ENCODE assay signal across 1 cellular context in the genomic region with DNA sequence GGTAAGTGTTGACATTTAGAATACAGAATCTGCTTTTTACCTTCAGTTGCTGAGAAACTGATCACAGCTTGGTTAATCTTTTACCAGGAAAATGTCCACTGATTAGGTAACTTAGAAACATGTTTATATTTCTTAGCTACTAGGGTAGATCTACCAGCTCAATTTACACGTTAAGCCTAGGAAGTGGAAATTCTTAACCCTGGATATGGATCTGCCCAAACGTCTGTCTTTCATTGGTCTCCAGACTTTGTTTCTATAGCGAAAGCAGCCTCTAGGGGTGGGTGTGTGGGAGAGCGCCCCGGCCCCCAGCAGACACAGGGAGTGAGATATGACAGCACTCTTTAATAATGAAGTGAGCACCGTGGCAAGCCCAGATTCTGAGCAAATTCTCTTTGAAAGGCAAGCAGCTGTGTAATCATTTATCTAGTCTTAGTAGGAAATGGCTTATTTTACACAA.
TF ChIP-seq lines count a peak whose summit lies in the region.

No MANE protein-coding gene starts in this region.

TF ChIP-seq in HEK293, 187 proteins besides CTCF, POLR2A, EP300 and RAD21 (continued from another document and continues in another):
- TF ChIP-seq ZNF274 (IDR thresholded peaks at IDR 0.05; ENCODE audit: low read length) (no peak), ZNF274 (tag by site-specific recombination; IDR thresholded peaks at IDR 0.05; ENCODE audit: borderline replicate concordance) (no peak), ZFP41 (tag by site-specific recombination; IDR thresholded peaks at IDR 0.05; ENCODE audit: borderline replicate concordance) (no peak), ZNF747 (tag by site-specific recombination; IDR thresholded peaks at IDR 0.05) (no peak), ZNF175 (tag by site-specific recombination; IDR thresholded peaks at IDR 0.05) (no peak), ZBTB8A (tag by site-specific recombination; IDR thresholded peaks at IDR 0.05) (no peak), ZNF701 (tag by site-specific recombination; IDR thresholded peaks at IDR 0.05) (no peak), ZNF654 (tag by site-specific recombination; IDR thresholded peaks at IDR 0.05; ENCODE audit: low read depth) (no peak), RBAK (tag by site-specific recombination; IDR thresholded peaks at IDR 0.05) (no peak), KLF8 (tag by site-specific recombination; IDR thresholded peaks at IDR 0.05) (0 out of 2 replicates have a peak, but pooled peaks have one; percentile 49), OVOL3 (tag by site-specific recombination; IDR thresholded peaks at IDR 0.05) (no peak), ZNF335 (tag by site-specific recombination; conservative IDR thresholded peaks at IDR 0.05) (no peak), ZNF571 (tag by site-specific recombination; IDR thresholded peaks at IDR 0.05) (no peak), ZNF660 (tag by site-specific recombination; IDR thresholded peaks at IDR 0.05) (no peak), ZSCAN23 (tag by site-specific recombination; IDR thresholded peaks at IDR 0.05) (no peak), ZNF529 (tag by site-specific recombination; IDR thresholded peaks at IDR 0.05; ENCODE audit: insufficient replicate concordance) (no peak), ZBTB48 (tag by site-specific recombination; IDR thresholded peaks at IDR 0.05) (peak; percentile 39; the same call in 1 of the 2 replicates), ZNF510 (tag by site-specific recombination; IDR thresholded peaks at IDR 0.05; ENCODE audit: insufficient replicate concordance) (no peak), YY2 (tag by site-specific recombination; IDR thresholded peaks at IDR 0.05) (no peak), ZNF138 (tag by site-specific recombination; IDR thresholded peaks at IDR 0.05; ENCODE audit: borderline replicate concordance) (no peak), ZSCAN16 (tag by site-specific recombination; IDR thresholded peaks at IDR 0.05) (no peak), ZNF311 (tag by site-specific recombination; IDR thresholded peaks at IDR 0.05; ENCODE audit: borderline replicate concordance) (no peak), ZFP3 (tag by site-specific recombination; IDR thresholded peaks at IDR 0.05; ENCODE audit: low read depth) (no peak), ZNF768 (tag by site-specific recombination; IDR thresholded peaks at IDR 0.05) (no peak), ZNF302 (tag by site-specific recombination; IDR thresholded peaks at IDR 0.05; ENCODE audit: low read depth) (no peak), SETDB1 (IDR thresholded peaks at IDR 0.05; ENCODE audit: insufficient read length, low read length) (no peak), YY1 (tag by site-specific recombination; IDR thresholded peaks at IDR 0.05) (no peak), EGR2 (tag by site-specific recombination; IDR thresholded peaks at IDR 0.05; ENCODE audit: low read depth) (no peak), ZNF416 (tag by site-specific recombination; IDR thresholded peaks at IDR 0.05) (no peak), KLF7 (tag by site-specific recombination; IDR thresholded peaks at IDR 0.05; ENCODE audit: borderline replicate concordance) (no peak), KLF10 (tag by site-specific recombination; IDR thresholded peaks at IDR 0.05) (no peak; the same call in 1 of the 2 replicates), ZNF561 (tag by site-specific recombination; IDR thresholded peaks at IDR 0.05; ENCODE audit: borderline replicate concordance) (0 out of 2 replicates have a peak, but pooled peaks have one; percentile 52), ZXDB (tag by site-specific recombination; IDR thresholded peaks at IDR 0.05) (no peak), ZNF677 (tag by site-specific recombination; IDR thresholded peaks at IDR 0.05) (no peak), IKZF3 (tag by site-specific recombination; IDR thresholded peaks at IDR 0.05) (no peak), ZNF624 (tag by site-specific recombination; IDR thresholded peaks at IDR 0.05) (no peak), ZFHX2 (tag by site-specific recombination; conservative IDR thresholded peaks at IDR 0.05) (peak; percentile 50), ZNF837 (tag by site-specific recombination; IDR thresholded peaks at IDR 0.05) (no peak), ZNF140 (tag by site-specific recombination; IDR thresholded peaks at IDR 0.05) (no peak), ZNF174 (tag by site-specific recombination; IDR thresholded peaks at IDR 0.05) (no peak), ZNF658 (tag by site-specific recombination; IDR thresholded peaks at IDR 0.05) (no peak), KLF9 (tag by site-specific recombination; IDR thresholded peaks at IDR 0.05; ENCODE audit: low read depth) (0 out of 2 replicates have a peak, but pooled peaks have one; percentile 29)
- TF ChIP-seq, protein P1, sequence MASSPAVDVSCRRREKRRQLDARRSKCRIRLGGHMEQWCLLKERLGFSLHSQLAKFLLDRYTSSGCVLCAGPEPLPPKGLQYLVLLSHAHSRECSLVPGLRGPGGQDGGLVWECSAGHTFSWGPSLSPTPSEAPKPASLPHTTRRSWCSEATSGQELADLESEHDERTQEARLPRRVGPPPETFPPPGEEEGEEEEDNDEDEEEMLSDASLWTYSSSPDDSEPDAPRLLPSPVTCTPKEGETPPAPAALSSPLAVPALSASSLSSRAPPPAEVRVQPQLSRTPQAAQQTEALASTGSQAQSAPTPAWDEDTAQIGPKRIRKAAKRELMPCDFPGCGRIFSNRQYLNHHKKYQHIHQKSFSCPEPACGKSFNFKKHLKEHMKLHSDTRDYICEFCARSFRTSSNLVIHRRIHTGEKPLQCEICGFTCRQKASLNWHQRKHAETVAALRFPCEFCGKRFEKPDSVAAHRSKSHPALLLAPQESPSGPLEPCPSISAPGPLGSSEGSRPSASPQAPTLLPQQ (tag by site-specific recombination; IDR thresholded peaks at IDR 0.05), result no peak
- TF ChIP-seq, protein P2, sequence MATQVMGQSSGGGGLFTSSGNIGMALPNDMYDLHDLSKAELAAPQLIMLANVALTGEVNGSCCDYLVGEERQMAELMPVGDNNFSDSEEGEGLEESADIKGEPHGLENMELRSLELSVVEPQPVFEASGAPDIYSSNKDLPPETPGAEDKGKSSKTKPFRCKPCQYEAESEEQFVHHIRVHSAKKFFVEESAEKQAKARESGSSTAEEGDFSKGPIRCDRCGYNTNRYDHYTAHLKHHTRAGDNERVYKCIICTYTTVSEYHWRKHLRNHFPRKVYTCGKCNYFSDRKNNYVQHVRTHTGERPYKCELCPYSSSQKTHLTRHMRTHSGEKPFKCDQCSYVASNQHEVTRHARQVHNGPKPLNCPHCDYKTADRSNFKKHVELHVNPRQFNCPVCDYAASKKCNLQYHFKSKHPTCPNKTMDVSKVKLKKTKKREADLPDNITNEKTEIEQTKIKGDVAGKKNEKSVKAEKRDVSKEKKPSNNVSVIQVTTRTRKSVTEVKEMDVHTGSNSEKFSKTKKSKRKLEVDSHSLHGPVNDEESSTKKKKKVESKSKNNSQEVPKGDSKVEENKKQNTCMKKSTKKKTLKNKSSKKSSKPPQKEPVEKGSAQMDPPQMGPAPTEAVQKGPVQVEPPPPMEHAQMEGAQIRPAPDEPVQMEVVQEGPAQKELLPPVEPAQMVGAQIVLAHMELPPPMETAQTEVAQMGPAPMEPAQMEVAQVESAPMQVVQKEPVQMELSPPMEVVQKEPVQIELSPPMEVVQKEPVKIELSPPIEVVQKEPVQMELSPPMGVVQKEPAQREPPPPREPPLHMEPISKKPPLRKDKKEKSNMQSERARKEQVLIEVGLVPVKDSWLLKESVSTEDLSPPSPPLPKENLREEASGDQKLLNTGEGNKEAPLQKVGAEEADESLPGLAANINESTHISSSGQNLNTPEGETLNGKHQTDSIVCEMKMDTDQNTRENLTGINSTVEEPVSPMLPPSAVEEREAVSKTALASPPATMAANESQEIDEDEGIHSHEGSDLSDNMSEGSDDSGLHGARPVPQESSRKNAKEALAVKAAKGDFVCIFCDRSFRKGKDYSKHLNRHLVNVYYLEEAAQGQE (tag by site-specific recombination; IDR thresholded peaks at IDR 0.05), result no peak
- TF ChIP-seq, protein P3, sequence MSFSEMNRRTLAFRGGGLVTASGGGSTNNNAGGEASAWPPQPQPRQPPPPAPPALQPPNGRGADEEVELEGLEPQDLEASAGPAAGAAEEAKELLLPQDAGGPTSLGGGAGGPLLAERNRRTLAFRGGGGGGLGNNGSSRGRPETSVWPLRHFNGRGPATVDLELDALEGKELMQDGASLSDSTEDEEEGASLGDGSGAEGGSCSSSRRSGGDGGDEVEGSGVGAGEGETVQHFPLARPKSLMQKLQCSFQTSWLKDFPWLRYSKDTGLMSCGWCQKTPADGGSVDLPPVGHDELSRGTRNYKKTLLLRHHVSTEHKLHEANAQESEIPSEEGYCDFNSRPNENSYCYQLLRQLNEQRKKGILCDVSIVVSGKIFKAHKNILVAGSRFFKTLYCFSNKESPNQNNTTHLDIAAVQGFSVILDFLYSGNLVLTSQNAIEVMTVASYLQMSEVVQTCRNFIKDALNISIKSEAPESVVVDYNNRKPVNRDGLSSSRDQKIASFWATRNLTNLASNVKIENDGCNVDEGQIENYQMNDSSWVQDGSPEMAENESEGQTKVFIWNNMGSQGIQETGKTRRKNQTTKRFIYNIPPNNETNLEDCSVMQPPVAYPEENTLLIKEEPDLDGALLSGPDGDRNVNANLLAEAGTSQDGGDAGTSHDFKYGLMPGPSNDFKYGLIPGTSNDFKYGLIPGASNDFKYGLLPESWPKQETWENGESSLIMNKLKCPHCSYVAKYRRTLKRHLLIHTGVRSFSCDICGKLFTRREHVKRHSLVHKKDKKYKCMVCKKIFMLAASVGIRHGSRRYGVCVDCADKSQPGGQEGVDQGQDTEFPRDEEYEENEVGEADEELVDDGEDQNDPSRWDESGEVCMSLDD (tag by site-specific recombination; IDR thresholded peaks at IDR 0.05), result no peak
- TF ChIP-seq, protein P4, sequence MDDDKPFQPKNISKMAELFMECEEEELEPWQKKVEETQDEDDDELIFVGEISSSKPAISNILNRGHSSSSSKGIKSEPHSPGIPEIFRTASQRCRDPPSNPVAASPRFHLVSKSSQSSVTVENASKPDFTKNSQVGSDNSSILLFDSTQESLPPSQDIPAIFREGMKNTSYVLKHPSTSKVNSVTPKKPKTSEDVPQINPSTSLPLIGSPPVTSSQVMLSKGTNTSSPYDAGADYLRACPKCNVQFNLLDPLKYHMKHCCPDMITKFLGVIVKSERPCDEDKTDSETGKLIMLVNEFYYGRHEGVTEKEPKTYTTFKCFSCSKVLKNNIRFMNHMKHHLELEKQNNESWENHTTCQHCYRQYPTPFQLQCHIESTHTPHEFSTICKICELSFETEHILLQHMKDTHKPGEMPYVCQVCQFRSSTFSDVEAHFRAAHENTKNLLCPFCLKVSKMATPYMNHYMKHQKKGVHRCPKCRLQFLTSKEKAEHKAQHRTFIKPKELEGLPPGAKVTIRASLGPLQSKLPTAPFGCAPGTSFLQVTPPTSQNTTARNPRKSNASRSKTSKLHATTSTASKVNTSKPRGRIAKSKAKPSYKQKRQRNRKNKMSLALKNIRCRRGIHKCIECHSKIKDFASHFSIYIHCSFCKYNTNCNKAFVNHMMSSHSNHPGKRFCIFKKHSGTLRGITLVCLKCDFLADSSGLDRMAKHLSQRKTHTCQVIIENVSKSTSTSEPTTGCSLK (tag by site-specific recombination; IDR thresholded peaks at IDR 0.05), result no peak
- TF ChIP-seq, protein P5, sequence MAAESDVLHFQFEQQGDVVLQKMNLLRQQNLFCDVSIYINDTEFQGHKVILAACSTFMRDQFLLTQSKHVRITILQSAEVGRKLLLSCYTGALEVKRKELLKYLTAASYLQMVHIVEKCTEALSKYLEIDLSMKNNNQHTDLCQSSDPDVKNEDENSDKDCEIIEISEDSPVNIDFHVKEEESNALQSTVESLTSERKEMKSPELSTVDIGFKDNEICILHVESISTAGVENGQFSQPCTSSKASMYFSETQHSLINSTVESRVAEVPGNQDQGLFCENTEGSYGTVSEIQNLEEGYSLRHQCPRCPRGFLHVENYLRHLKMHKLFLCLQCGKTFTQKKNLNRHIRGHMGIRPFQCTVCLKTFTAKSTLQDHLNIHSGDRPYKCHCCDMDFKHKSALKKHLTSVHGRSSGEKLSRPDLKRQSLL (tag by site-specific recombination; IDR thresholded peaks at IDR 0.05), result no peak
- TF ChIP-seq, protein P6, sequence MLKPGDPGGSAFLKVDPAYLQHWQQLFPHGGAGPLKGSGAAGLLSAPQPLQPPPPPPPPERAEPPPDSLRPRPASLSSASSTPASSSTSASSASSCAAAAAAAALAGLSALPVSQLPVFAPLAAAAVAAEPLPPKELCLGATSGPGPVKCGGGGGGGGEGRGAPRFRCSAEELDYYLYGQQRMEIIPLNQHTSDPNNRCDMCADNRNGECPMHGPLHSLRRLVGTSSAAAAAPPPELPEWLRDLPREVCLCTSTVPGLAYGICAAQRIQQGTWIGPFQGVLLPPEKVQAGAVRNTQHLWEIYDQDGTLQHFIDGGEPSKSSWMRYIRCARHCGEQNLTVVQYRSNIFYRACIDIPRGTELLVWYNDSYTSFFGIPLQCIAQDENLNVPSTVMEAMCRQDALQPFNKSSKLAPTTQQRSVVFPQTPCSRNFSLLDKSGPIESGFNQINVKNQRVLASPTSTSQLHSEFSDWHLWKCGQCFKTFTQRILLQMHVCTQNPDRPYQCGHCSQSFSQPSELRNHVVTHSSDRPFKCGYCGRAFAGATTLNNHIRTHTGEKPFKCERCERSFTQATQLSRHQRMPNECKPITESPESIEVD (tag by site-specific recombination; IDR thresholded peaks at IDR 0.05), result peak; percentile 52
- TF ChIP-seq, protein P7, sequence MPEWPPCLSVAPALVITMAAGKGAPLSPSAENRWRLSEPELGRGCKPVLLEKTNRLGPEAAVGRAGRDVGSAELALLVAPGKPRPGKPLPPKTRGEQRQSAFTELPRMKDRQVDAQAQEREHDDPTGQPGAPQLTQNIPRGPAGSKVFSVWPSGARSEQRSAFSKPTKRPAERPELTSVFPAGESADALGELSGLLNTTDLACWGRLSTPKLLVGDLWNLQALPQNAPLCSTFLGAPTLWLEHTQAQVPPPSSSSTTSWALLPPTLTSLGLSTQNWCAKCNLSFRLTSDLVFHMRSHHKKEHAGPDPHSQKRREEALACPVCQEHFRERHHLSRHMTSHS (tag by site-specific recombination; IDR thresholded peaks at IDR 0.05), result no peak
- TF ChIP-seq, protein P8, sequence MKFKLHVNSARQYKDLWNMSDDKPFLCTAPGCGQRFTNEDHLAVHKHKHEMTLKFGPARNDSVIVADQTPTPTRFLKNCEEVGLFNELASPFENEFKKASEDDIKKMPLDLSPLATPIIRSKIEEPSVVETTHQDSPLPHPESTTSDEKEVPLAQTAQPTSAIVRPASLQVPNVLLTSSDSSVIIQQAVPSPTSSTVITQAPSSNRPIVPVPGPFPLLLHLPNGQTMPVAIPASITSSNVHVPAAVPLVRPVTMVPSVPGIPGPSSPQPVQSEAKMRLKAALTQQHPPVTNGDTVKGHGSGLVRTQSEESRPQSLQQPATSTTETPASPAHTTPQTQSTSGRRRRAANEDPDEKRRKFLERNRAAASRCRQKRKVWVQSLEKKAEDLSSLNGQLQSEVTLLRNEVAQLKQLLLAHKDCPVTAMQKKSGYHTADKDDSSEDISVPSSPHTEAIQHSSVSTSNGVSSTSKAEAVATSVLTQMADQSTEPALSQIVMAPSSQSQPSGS (tag by site-specific recombination; IDR thresholded peaks at IDR 0.05; ENCODE audit: low read depth), result no peak
- TF ChIP-seq, protein P9, sequence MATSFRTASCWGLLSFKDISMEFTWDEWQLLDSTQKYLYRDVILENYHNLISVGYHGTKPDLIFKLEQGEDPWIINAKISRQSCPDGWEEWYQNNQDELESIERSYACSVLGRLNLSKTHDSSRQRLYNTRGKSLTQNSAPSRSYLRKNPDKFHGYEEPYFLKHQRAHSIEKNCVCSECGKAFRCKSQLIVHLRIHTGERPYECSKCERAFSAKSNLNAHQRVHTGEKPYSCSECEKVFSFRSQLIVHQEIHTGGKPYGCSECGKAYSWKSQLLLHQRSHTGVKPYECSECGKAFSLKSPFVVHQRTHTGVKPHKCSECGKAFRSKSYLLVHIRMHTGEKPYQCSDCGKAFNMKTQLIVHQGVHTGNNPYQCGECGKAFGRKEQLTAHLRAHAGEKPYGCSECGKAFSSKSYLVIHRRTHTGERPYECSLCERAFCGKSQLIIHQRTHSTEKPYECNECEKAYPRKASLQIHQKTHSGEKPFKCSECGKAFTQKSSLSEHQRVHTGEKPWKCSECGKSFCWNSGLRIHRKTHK (tag by site-specific recombination; IDR thresholded peaks at IDR 0.05), result no peak
